26 cellular contexts compared by ENCODE assay signal in genomic region chr12:51229116-51229515, GRCh38. TPM values are rescaled to one million over a fixed set of nuclear protein-coding genes. Genes with fewer than 3 reads are reported as not detected.
DNase-seq lines count a peak whose midpoint lies in the region; ATAC-seq, FAIRE-seq and TF ChIP-seq lines count a peak whose summit lies in the region.
"Had no signal": no experiment of that assay in that cellular context is flagged by ENCODE, and none has a peak within 500 bp of the region (broad histone marks: within the 10 kb centered on the region; RNA-seq: fewer than 3 reads in every experiment).

No MANE protein-coding gene starts in this region.

- no peaks in the 10 kb centered on the region for H3K79me1 ChIP-seq in neuronal stem cell (ENCODE audit: low read depth, low read length)

- no peaks in the 10 kb centered on the region for H3K27me3 ChIP-seq in HepG2 (ENCODE audit: control insufficient read depth in 1 of 2, insufficient read depth in 2 of 2, low read length in 2 of 2)
- no peaks in the 10 kb centered on the region for H3K27me3 ChIP-seq in right lobe of liver
- H3K27me3 ChIP-seq in neuronal stem cell (ENCODE audit: control insufficient read depth in 3 of 3, insufficient read depth in 3 of 3, low read depth in 1 of 3, low read length in 3 of 3): no peaks in the 10 kb centered on the region
- H3K27me3 ChIP-seq: BLaER1 treated with 17β-estradiol and CSF1 and Interleukin-3, amounts not matched to agents 10 nM and 100 nM had no signal

- H3K14ac ChIP-seq in neuronal stem cell (ENCODE audit: low read length): peak overlapping the region; percentile 97

- TF ChIP-seq RAD21 in HepG2 (CRISPR knock-in tag; IDR thresholded peaks at IDR 0.05): no peak

- BruUV-seq in HepG2 (replicated peaks; lab: Mats Ljungman, UMichigan): no TSS peak

- H3K9me3 Mint-ChIP-seq in central memory CD8-positive, alpha-beta T cell: no peaks in the 10 kb centered on the region
- H3K9me3 Mint-ChIP-seq: CD4-positive, alpha-beta T cell; CD8-positive, alpha-beta T cell had no signal

- H3K23ac ChIP-seq in neuronal stem cell (ENCODE audit: low read depth, low read length, poor library complexity): no peak overlapping the region

- H3K4me1 ChIP-seq in HepG2 (ENCODE audit: insufficient read depth, low read length): peaks cover 10% of the 10 kb centered on the region; the same call in 1 of the 2 replicates
- H3K4me1 ChIP-seq in right lobe of liver: no peaks in the 10 kb centered on the region
- H3K4me1 ChIP-seq in neuronal stem cell (ENCODE audit: control insufficient read depth in 2 of 2, insufficient read depth in 1 of 2, low read depth in 1 of 2, low read length in 2 of 2): peaks cover 0 to 8% of the 10 kb centered on the region in 2 donors
- H3K4me1 ChIP-seq: BLaER1 treated with 17β-estradiol and CSF1 and Interleukin-3, amounts not matched to agents 10 nM and 100 nM had no signal

- H3K79me2 ChIP-seq in HepG2 (ENCODE audit: insufficient read depth, low read length): no peaks in the 10 kb centered on the region

- 48% methylated on average over 4 of the region's 6 CpGs for WGBS in HepG2 (ENCODE audit: low lambda C conversion rate)
- 92% methylated on average over 5 of the region's 6 CpGs for WGBS in right lobe of liver (ENCODE audit: insufficient coverage, low coverage, low lambda C conversion rate, missing lambda C conversion rate)
- no CpG with 5 or more reads among the region's 6 CpGs for WGBS in neuronal stem cell (ENCODE audit: extremely low coverage in 2 of 2, insufficient read length in 2 of 2, insufficient replicate concordance in 1 of 2), 2 donors

- H4K8ac ChIP-seq in neuronal stem cell (ENCODE audit: low read depth, low read length): no peak overlapping the region

- peak overlapping the region; percentile 41 for H3K27ac Mint-ChIP-seq in central memory CD8-positive, alpha-beta T cell (ENCODE audit: low read depth)
- H3K27ac Mint-ChIP-seq: B cell; CD4-positive, alpha-beta T cell; CD8-positive, alpha-beta T cell had no signal

- CTCF ChIA-PET in HepG2 (lab: Yijun Ruan, JAX; ENCODE audit: low intra/inter-chr PET ratio, low total read pairs): no interaction called here

- H2AFZ ChIP-seq in HepG2 (ENCODE audit: low read length) (no peak overlapping the region), neuronal stem cell (ENCODE audit: low read length) (no peak overlapping the region)

- no peak overlapping the region for H2BK15ac ChIP-seq in neuronal stem cell (ENCODE audit: low read length)

- H3K36me3 Mint-ChIP-seq in central memory CD8-positive, alpha-beta T cell (ENCODE audit: insufficient read depth): no peaks in the 10 kb centered on the region

- no peak overlapping the region for H2BK120ac ChIP-seq in neuronal stem cell (ENCODE audit: low read depth, low read length)

- ATAC-seq in HepG2: no peak; the same call in 2 of the 3 replicates
- no peak for ATAC-seq in right lobe of liver
- no peak for ATAC-seq in central memory CD8-positive, alpha-beta T cell (replicated peaks; ENCODE audit: extremely low read depth, poor library complexity, severe bottlenecking)
- no peak for ATAC-seq in esophagus mucosa
- ATAC-seq: CD8-positive, alpha-beta T cell; GM12878 had no signal

- H3K18ac ChIP-seq in neuronal stem cell (ENCODE audit: low read length): no peak overlapping the region

- DNase-seq in HepG2 (ENCODE audit: low spot score): no peak
- no peak for DNase-seq in right lobe of liver
- DNase-seq in central memory CD8-positive, alpha-beta T cell (ENCODE audit: low spot score in 2 of 2): no peak
- DNase-seq in neuronal stem cell (ENCODE audit: low spot score): no peak
- no peak for DNase-seq in NCI-H69 (lab: John Stamatoyannopoulos, UW)
- DNase-seq in COR-L47 (lab: John Stamatoyannopoulos, UW): no peak
- DNase-seq: 8988T; ACHN; AML-193; CD4-positive, alpha-beta T cell; CD8-positive, alpha-beta T cell; DMS 273 treated with DMSO at 0.1 percent for 48 hours; DMS153; DMS53; DMS79; DND-41; EL; GDM1 had no signal

- H4K91ac ChIP-seq in neuronal stem cell (ENCODE audit: low read depth, low read length, poor library complexity): no peak overlapping the region

- POLR2A ChIA-PET in HepG2 (lab: Yijun Ruan, JAX): interaction anchor here (1.6 to 2.4 kb wide), 2 partner anchors 10 kb away, joined by 5 to 13 read pairs; partner anchors contain the start of gene DAZAP2

- H3K9me3 ChIP-seq in HepG2 (ENCODE audit: low read length): no peaks in the 10 kb centered on the region
- H3K9me3 ChIP-seq in right lobe of liver: no peaks in the 10 kb centered on the region
- H3K9me3 ChIP-seq in neuronal stem cell (replicated peaks in 1 of 2; ENCODE audit: control insufficient read depth in 2 of 2, insufficient read depth in 1 of 2, low read depth in 1 of 2, low read length in 2 of 2): no peaks in the 10 kb centered on the region

- H3K27ac ChIP-seq in HepG2 (ENCODE audit: extremely low read length, insufficient read depth, low read length): no peak overlapping the region
- no peak overlapping the region for H3K27ac ChIP-seq in right lobe of liver
- H3K27ac ChIP-seq in neuronal stem cell (replicated peaks; ENCODE audit: low read length): no peak overlapping the region
- H3K27ac ChIP-seq: BLaER1 treated with 17β-estradiol and CSF1 and Interleukin-3, amounts not matched to agents 10 nM and 100 nM; C4-2B had no signal

- FAIRE-seq in HepG2 (lab: Jason Lieb, UNC): no peak
- FAIRE-seq: A204.1, GM12878, GM12892, GM18507 had no signal

- TF ChIP-seq CTCF in HepG2 (CRISPR knock-in tag; IDR thresholded peaks at IDR 0.05) (no peak), right lobe of liver (IDR thresholded peaks at IDR 0.05) (no peak)

- intact Hi-C loops in HepG2 (cut with micrococcal nuclease; ENCODE audit: unreplicated experiment): no loop called here
- intact Hi-C loops in right lobe of liver (cut with DNase I): no loop called here

- H3K36me3 ChIP-seq in HepG2 (replicated peaks in 1 of 2; ENCODE audit: control insufficient read depth in 1 of 2, insufficient read depth in 2 of 2, low read length in 2 of 2) (no peaks in the 10 kb centered on the region), right lobe of liver (no peaks in the 10 kb centered on the region), neuronal stem cell (replicated peaks in 1 of 2; ENCODE audit: control insufficient read depth in 2 of 2, insufficient read depth in 2 of 2, low read length in 2 of 2) (no peaks in the 10 kb centered on the region)
- H3K36me3 ChIP-seq: BLaER1 treated with 17β-estradiol and CSF1 and Interleukin-3, amounts not matched to agents 10 nM and 100 nM had no signal

- H3K4me2 ChIP-seq in HepG2 (ENCODE audit: low read depth, low read length) (no peak overlapping the region), neuronal stem cell (ENCODE audit: insufficient read depth, low read length, poor library complexity, severe bottlenecking) (no peak overlapping the region)
- H3K4me2 ChIP-seq: BLaER1 treated with 17β-estradiol and CSF1 and Interleukin-3, amounts not matched to agents 10 nM and 100 nM had no signal

- no peak overlapping the region for H2BK5ac ChIP-seq in neuronal stem cell (ENCODE audit: low read length)

- no peaks in the 10 kb centered on the region for H3K27me3 Mint-ChIP-seq in central memory CD8-positive, alpha-beta T cell
- H3K27me3 Mint-ChIP-seq: B cell; CD4-positive, alpha-beta T cell had no signal

- TF ChIP-seq POLR2A in HepG2 (IDR thresholded peaks at IDR 0.05; ENCODE audit: insufficient read depth in 1 of 2, low read depth in 2 of 2, low read length in 2 of 2): no peak
- TF ChIP-seq POLR2A in right lobe of liver (IDR thresholded peaks at IDR 0.05): no peak

- no peak overlapping the region for H2BK12ac ChIP-seq in neuronal stem cell (ENCODE audit: low read length)

- H3K4me3 ChIP-seq in HepG2 (replicated peaks in 1 of 3; ENCODE audit: insufficient read depth in 1 of 3, low read depth in 2 of 3, low read length in 3 of 3) (no peak overlapping the region), right lobe of liver (no peak overlapping the region), neuronal stem cell (ENCODE audit: low read length in 2 of 2) (no peak overlapping the region)
- H3K4me3 ChIP-seq: BLaER1 treated with 17β-estradiol and CSF1 and Interleukin-3, amounts not matched to agents 10 nM and 100 nM; GM12878 had no signal

- TF ChIP-seq EP300 in HepG2 (IDR thresholded peaks at IDR 0.05; ENCODE audit: low read depth in 2 of 2, low read length in 2 of 2) (no peak), HepG2 (CRISPR knock-in tag; IDR thresholded peaks at IDR 0.05; ENCODE audit: borderline replicate concordance) (no peak)

- in situ Hi-C loops in HepG2 (cut with HindIII; ENCODE audit: extremely low pct_ligation_motif_present, low pct_unique_long_range_greater_than_20kb): no loop called here

- no peak overlapping the region for H3K4me3 Mint-ChIP-seq in central memory CD8-positive, alpha-beta T cell
- H3K4me3 Mint-ChIP-seq: B cell; CD4-positive, alpha-beta T cell; CD8-positive, alpha-beta T cell had no signal

- no peaks in the 10 kb centered on the region for H4K20me1 ChIP-seq in HepG2 (ENCODE audit: insufficient read depth, low read length)
- H4K20me1 ChIP-seq: BLaER1 treated with 17β-estradiol and CSF1 and Interleukin-3, amounts not matched to agents 10 nM and 100 nM had no signal

- H3K4ac ChIP-seq in neuronal stem cell (ENCODE audit: low read length): no peak overlapping the region

- H3K9ac ChIP-seq in HepG2 (ENCODE audit: insufficient read depth, low read depth, low read length) (no peak overlapping the region), neuronal stem cell (ENCODE audit: low read depth, low read length, poor library complexity) (no peak overlapping the region)
- H3K9ac ChIP-seq: BLaER1 treated with 17β-estradiol and CSF1 and Interleukin-3, amounts not matched to agents 10 nM and 100 nM had no signal

- no peaks in the 10 kb centered on the region for H3K4me1 Mint-ChIP-seq in central memory CD8-positive, alpha-beta T cell
- H3K4me1 Mint-ChIP-seq: B cell had no signal

- H2AK5ac ChIP-seq in neuronal stem cell (ENCODE audit: low read depth, low read length): no peak overlapping the region

RNA-seq across cellular contexts. Expression of gene DAZAP2, which starts 9.5 kb away (rescaled TPM):
- total RNA-seq in HepG2 (2016; rRNA removed; fragmentation: Illumina TruSeq; extraction: Trizol) (64.5 and 84.2 TPM in 2 replicates), right lobe of liver (100 to 1,000 TPM in 3 of 6 experiments, 10 to 100 TPM in 3; 69.0 to 123 (median 108) TPM), esophagus mucosa (109 TPM)
- 15.2 and 15.6 TPM in 2 replicates for total RNA-seq in HepG2 (2016; cell fraction: cytosol; rRNA removed; fragmentation: Illumina TruSeq; extraction: Trizol; ENCODE audit: low read depth)
- total RNA-seq in HepG2 (2016; cell fraction: insoluble cytoplasmic fraction; rRNA removed; fragmentation: Illumina TruSeq; extraction: Trizol): 65.9 and 90.3 TPM in 2 replicates
- 34.3 and 38.1 TPM in 2 replicates for total RNA-seq in HepG2 (2016; cell fraction: membrane; rRNA removed; fragmentation: Illumina TruSeq; extraction: Trizol)
- total RNA-seq in HepG2 (2016; cell fraction: nucleus; rRNA removed; fragmentation: Illumina TruSeq; extraction: Trizol): 34.2 and 36.6 TPM in 2 replicates
- 222 and 258 TPM in 2 replicates for polyA plus RNA-seq in HepG2 (2011; rRNA removed)
- 182 and 210 TPM in 2 replicates for polyA plus RNA-seq in HepG2 (2011; cell fraction: cytosol; rRNA removed)
- polyA plus RNA-seq in HepG2 (2011; cell fraction: nucleus; rRNA removed): 87.4 and 88.0 TPM in 2 replicates
- 76.2 and 108 TPM in 2 replicates for polyA plus RNA-seq in HepG2 (2012)
- 19.8 and 24.2 TPM in 2 replicates for polyA plus RNA-seq in HepG2 (2016; cell fraction: cytosol; fragmentation: Illumina TruSeq; extraction: Trizol; ENCODE audit: low read depth)
- polyA plus RNA-seq in HepG2 (2016; cell fraction: insoluble cytoplasmic fraction; fragmentation: Illumina TruSeq; extraction: Trizol; ENCODE audit: low read depth): 145 and 157 TPM in 2 replicates
- polyA plus RNA-seq in HepG2 (2016; cell fraction: membrane; fragmentation: Illumina TruSeq; extraction: Trizol; ENCODE audit: low read depth): 33.9 and 34.4 TPM in 2 replicates
- 65.7 and 66.4 TPM in 2 replicates for polyA plus RNA-seq in HepG2 (2016; cell fraction: nucleus; fragmentation: Illumina TruSeq; extraction: Trizol; ENCODE audit: insufficient read depth, low read depth)
- 262 and 758 TPM in 2 replicates for polyA minus RNA-seq in HepG2 (2011; rRNA and poly(A)+ RNA removed; ENCODE audit: low replicate concordance)
- polyA minus RNA-seq in HepG2 (2011; cell fraction: cytosol; rRNA and poly(A)+ RNA removed): 51.4 and 56.4 TPM in 2 replicates
- polyA minus RNA-seq in HepG2 (2011; cell fraction: nucleus; rRNA and poly(A)+ RNA removed): 56.5 and 81.8 TPM in 2 replicates
- polyA plus RNA-seq in neuronal stem cell (2013, experiment 1 of 2): 102 TPM
- 103 TPM for polyA plus RNA-seq in neuronal stem cell (2013, experiment 2 of 2)

RNA-seq across cellular contexts. Expression of gene POU6F1, which starts 11.3 kb away (rescaled TPM):
- total RNA-seq in HepG2 (2016; rRNA removed; fragmentation: Illumina TruSeq; extraction: Trizol): 0.41 and 0.51 TPM in 2 replicates
- 0.10 TPM in 1 of 2 replicates, not detected in the other for total RNA-seq in HepG2 (2016; cell fraction: cytosol; rRNA removed; fragmentation: Illumina TruSeq; extraction: Trizol; ENCODE audit: low read depth)
- 0.63 TPM in 1 of 2 replicates, not detected in the other for total RNA-seq in HepG2 (2016; cell fraction: insoluble cytoplasmic fraction; rRNA removed; fragmentation: Illumina TruSeq; extraction: Trizol)
- 0.45 and 0.59 TPM in 2 replicates for total RNA-seq in HepG2 (2016; cell fraction: membrane; rRNA removed; fragmentation: Illumina TruSeq; extraction: Trizol)
- total RNA-seq in HepG2 (2016; cell fraction: nucleus; rRNA removed; fragmentation: Illumina TruSeq; extraction: Trizol): 0.34 and 0.47 TPM in 2 replicates
- polyA plus RNA-seq in HepG2 (2011; rRNA removed): 0.48 and 1.4 TPM in 2 replicates
- polyA plus RNA-seq in HepG2 (2011; cell fraction: cytosol; rRNA removed): 0.23 and 0.44 TPM in 2 replicates
- 1.5 and 1.8 TPM in 2 replicates for polyA plus RNA-seq in HepG2 (2011; cell fraction: nucleus; rRNA removed)
- 0.42 and 0.75 TPM in 2 replicates for polyA plus RNA-seq in HepG2 (2012)
- 0.07 and 0.41 TPM in 2 replicates for polyA plus RNA-seq in HepG2 (2016; cell fraction: cytosol; fragmentation: Illumina TruSeq; extraction: Trizol; ENCODE audit: low read depth)
- polyA plus RNA-seq in HepG2 (2016; cell fraction: insoluble cytoplasmic fraction; fragmentation: Illumina TruSeq; extraction: Trizol; ENCODE audit: low read depth): 0.44 and 0.77 TPM in 2 replicates
- polyA plus RNA-seq in HepG2 (2016; cell fraction: membrane; fragmentation: Illumina TruSeq; extraction: Trizol; ENCODE audit: low read depth): 0.98 and 1.3 TPM in 2 replicates
- 0.45 and 1.2 TPM in 2 replicates for polyA plus RNA-seq in HepG2 (2016; cell fraction: nucleus; fragmentation: Illumina TruSeq; extraction: Trizol; ENCODE audit: insufficient read depth, low read depth)
- 0.22 and 7.6 TPM in 2 replicates for polyA minus RNA-seq in HepG2 (2011; rRNA and poly(A)+ RNA removed; ENCODE audit: low replicate concordance)
- polyA minus RNA-seq in HepG2 (2011; cell fraction: cytosol; rRNA and poly(A)+ RNA removed): not detected in 2 replicates
- 0.52 and 1.5 TPM in 2 replicates for polyA minus RNA-seq in HepG2 (2011; cell fraction: nucleus; rRNA and poly(A)+ RNA removed)
- total RNA-seq in right lobe of liver: 1 to 10 TPM; 2.5 to 7.0 (median 3.6) TPM
- 3.0 TPM for polyA plus RNA-seq in neuronal stem cell (2013, experiment 1 of 2)
- polyA plus RNA-seq in neuronal stem cell (2013, experiment 2 of 2): 2.9 TPM
- 2.9 TPM for total RNA-seq in esophagus mucosa

RNA-seq across cellular contexts. Expression of gene SMAGP, which starts 41.1 kb away (rescaled TPM):
- total RNA-seq in HepG2 (2016; rRNA removed; fragmentation: Illumina TruSeq; extraction: Trizol) (9.2 and 9.4 TPM in 2 replicates), right lobe of liver (1 to 10 TPM; 2.9 to 9.7 (median 5.6) TPM), esophagus mucosa (96.2 TPM)
- 8.8 and 9.7 TPM in 2 replicates for total RNA-seq in HepG2 (2016; cell fraction: cytosol; rRNA removed; fragmentation: Illumina TruSeq; extraction: Trizol; ENCODE audit: low read depth)
- total RNA-seq in HepG2 (2016; cell fraction: insoluble cytoplasmic fraction; rRNA removed; fragmentation: Illumina TruSeq; extraction: Trizol): 9.1 and 13.6 TPM in 2 replicates
- total RNA-seq in HepG2 (2016; cell fraction: membrane; rRNA removed; fragmentation: Illumina TruSeq; extraction: Trizol): 14.6 and 18.5 TPM in 2 replicates
- 7.2 and 9.3 TPM in 2 replicates for total RNA-seq in HepG2 (2016; cell fraction: nucleus; rRNA removed; fragmentation: Illumina TruSeq; extraction: Trizol)
- polyA plus RNA-seq in HepG2 (2011; rRNA removed): 9.0 and 9.2 TPM in 2 replicates
- 6.6 and 9.5 TPM in 2 replicates for polyA plus RNA-seq in HepG2 (2011; cell fraction: cytosol; rRNA removed)
- 2.7 and 5.8 TPM in 2 replicates for polyA plus RNA-seq in HepG2 (2011; cell fraction: nucleus; rRNA removed)
- 4.8 and 5.7 TPM in 2 replicates for polyA plus RNA-seq in HepG2 (2012)
- polyA plus RNA-seq in HepG2 (2016; cell fraction: cytosol; fragmentation: Illumina TruSeq; extraction: Trizol; ENCODE audit: low read depth): 18.2 and 25.0 TPM in 2 replicates
- polyA plus RNA-seq in HepG2 (2016; cell fraction: insoluble cytoplasmic fraction; fragmentation: Illumina TruSeq; extraction: Trizol; ENCODE audit: low read depth): 16.4 and 20.9 TPM in 2 replicates
- 27.7 and 33.2 TPM in 2 replicates for polyA plus RNA-seq in HepG2 (2016; cell fraction: membrane; fragmentation: Illumina TruSeq; extraction: Trizol; ENCODE audit: low read depth)
- polyA plus RNA-seq in HepG2 (2016; cell fraction: nucleus; fragmentation: Illumina TruSeq; extraction: Trizol; ENCODE audit: insufficient read depth, low read depth): 13.7 and 15.1 TPM in 2 replicates
- 6.2 and 13.0 TPM in 2 replicates for polyA minus RNA-seq in HepG2 (2011; rRNA and poly(A)+ RNA removed; ENCODE audit: low replicate concordance)
- 1.6 and 1.8 TPM in 2 replicates for polyA minus RNA-seq in HepG2 (2011; cell fraction: cytosol; rRNA and poly(A)+ RNA removed)
- polyA minus RNA-seq in HepG2 (2011; cell fraction: nucleus; rRNA and poly(A)+ RNA removed): 3.0 and 3.2 TPM in 2 replicates
- 8.4 TPM for polyA plus RNA-seq in neuronal stem cell (2013, experiment 1 of 2)
- 8.1 TPM for polyA plus RNA-seq in neuronal stem cell (2013, experiment 2 of 2)

RNA-seq across cellular contexts. Expression of gene TFCP2, which starts 56.2 kb away (rescaled TPM):
- total RNA-seq in HepG2 (2016; rRNA removed; fragmentation: Illumina TruSeq; extraction: Trizol) (10.0 and 17.4 TPM in 2 replicates), right lobe of liver (1 to 10 TPM; 6.3 to 9.4 (median 7.3) TPM), esophagus mucosa (19.0 TPM)
- 3.0 and 4.3 TPM in 2 replicates for total RNA-seq in HepG2 (2016; cell fraction: cytosol; rRNA removed; fragmentation: Illumina TruSeq; extraction: Trizol; ENCODE audit: low read depth)
- 9.8 and 15.5 TPM in 2 replicates for total RNA-seq in HepG2 (2016; cell fraction: insoluble cytoplasmic fraction; rRNA removed; fragmentation: Illumina TruSeq; extraction: Trizol)
- total RNA-seq in HepG2 (2016; cell fraction: membrane; rRNA removed; fragmentation: Illumina TruSeq; extraction: Trizol): 5.3 and 5.4 TPM in 2 replicates
- 8.8 and 11.1 TPM in 2 replicates for total RNA-seq in HepG2 (2016; cell fraction: nucleus; rRNA removed; fragmentation: Illumina TruSeq; extraction: Trizol)
- 5.7 and 7.6 TPM in 2 replicates for polyA plus RNA-seq in HepG2 (2011; rRNA removed)
- 3.4 and 5.0 TPM in 2 replicates for polyA plus RNA-seq in HepG2 (2011; cell fraction: cytosol; rRNA removed)
- polyA plus RNA-seq in HepG2 (2011; cell fraction: nucleus; rRNA removed): 3.2 and 4.1 TPM in 2 replicates
- polyA plus RNA-seq in HepG2 (2012): 9.7 and 12.0 TPM in 2 replicates
- polyA plus RNA-seq in HepG2 (2016; cell fraction: cytosol; fragmentation: Illumina TruSeq; extraction: Trizol; ENCODE audit: low read depth): 1.1 and 1.2 TPM in 2 replicates
- 27.1 and 28.3 TPM in 2 replicates for polyA plus RNA-seq in HepG2 (2016; cell fraction: insoluble cytoplasmic fraction; fragmentation: Illumina TruSeq; extraction: Trizol; ENCODE audit: low read depth)
- 5.2 and 5.6 TPM in 2 replicates for polyA plus RNA-seq in HepG2 (2016; cell fraction: membrane; fragmentation: Illumina TruSeq; extraction: Trizol; ENCODE audit: low read depth)
- polyA plus RNA-seq in HepG2 (2016; cell fraction: nucleus; fragmentation: Illumina TruSeq; extraction: Trizol; ENCODE audit: insufficient read depth, low read depth): 17.1 and 17.2 TPM in 2 replicates
- 3.8 and 10.5 TPM in 2 replicates for polyA minus RNA-seq in HepG2 (2011; rRNA and poly(A)+ RNA removed; ENCODE audit: low replicate concordance)
- 4.2 and 4.7 TPM in 2 replicates for polyA minus RNA-seq in HepG2 (2011; cell fraction: cytosol; rRNA and poly(A)+ RNA removed)
- polyA minus RNA-seq in HepG2 (2011; cell fraction: nucleus; rRNA and poly(A)+ RNA removed): 7.3 and 8.1 TPM in 2 replicates
- polyA plus RNA-seq in neuronal stem cell (2013, experiment 1 of 2): 28.5 TPM
- 29.8 TPM for polyA plus RNA-seq in neuronal stem cell (2013, experiment 2 of 2)
